Comparison of ENCODE assay signal across 29 cellular contexts in the genomic region with DNA sequence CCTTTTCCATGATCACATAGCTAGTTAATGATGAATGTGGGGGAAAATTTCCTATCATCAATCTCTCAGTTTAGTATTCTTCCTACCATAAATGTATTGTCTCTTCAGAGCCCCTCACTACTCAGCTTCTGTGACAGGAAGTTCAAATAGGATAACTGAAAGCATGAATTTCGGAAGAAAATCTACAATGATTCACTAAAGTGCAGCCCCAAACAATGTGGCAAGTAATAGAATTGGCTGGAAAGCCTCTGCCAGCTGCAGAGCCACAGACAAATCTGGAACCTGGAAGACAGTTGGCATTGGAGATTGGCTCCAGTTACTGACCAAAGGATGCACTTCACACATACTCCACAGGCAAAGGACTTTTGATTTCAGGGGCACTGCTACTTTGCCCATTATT. TPM values are rescaled to one million over a fixed set of nuclear protein-coding genes. Genes with fewer than 3 reads are reported as not detected.
DNase-seq lines count a peak whose midpoint lies in the region; ATAC-seq and TF ChIP-seq lines count a peak whose summit lies in the region.
"Had no signal": no experiment of that assay in that cellular context is flagged by ENCODE, and none has a peak within 500 bp of the region (broad histone marks: within the 10 kb centered on the region; RNA-seq: fewer than 3 reads in every experiment).

No MANE protein-coding gene starts in this region.

- no peak for TF ChIP-seq RAD21 in SK-N-SH (IDR thresholded peaks at IDR 0.05; ENCODE audit: low read length)

- H3K9me2 ChIP-seq in SK-N-SH (no peaks in the 10 kb centered on the region), GM23338 (ENCODE audit: insufficient read depth) (no peaks in the 10 kb centered on the region)

- no peaks in the 10 kb centered on the region for H3K4me1 ChIP-seq in SK-N-SH (ENCODE audit: control insufficient read depth in 1 of 2, insufficient read depth in 2 of 2, low read depth in 1 of 2, low read length in 1 of 2)
- H3K4me1 ChIP-seq in HAP-1: peaks cover 5% of the 10 kb centered on the region
- H3K4me1 ChIP-seq in GM23338 (ENCODE audit: insufficient read depth): peaks cover 3% of the 10 kb centered on the region
- H3K4me1 ChIP-seq: Peyer's patch, SJCRH30, spleen, upper lobe of left lung had no signal

- in situ Hi-C loops in brain microvascular endothelial cell (cut with HindIII; ENCODE audit: low pct_ligation_motif_present, low sequenced_read_pairs) (no loop called here), HAP-1 (cut with MboI; ENCODE audit: low sequenced_read_pairs) (no loop called here)

- no peak overlapping the region for H3K4me3 ChIP-seq in SK-N-SH (ENCODE audit: low read depth in 2 of 2, low read length in 1 of 2)
- H3K4me3 ChIP-seq in brain microvascular endothelial cell (ENCODE audit: low read depth, low read length): no peak overlapping the region
- H3K4me3 ChIP-seq in HAP-1: no peak overlapping the region
- no peak overlapping the region for H3K4me3 ChIP-seq in GM23338
- H3K4me3 ChIP-seq: ovary, Peyer's patch, SJCRH30, spleen, upper lobe of left lung had no signal

- 11% methylated on average over 1 of the region's 1 CpG for WGBS in SK-N-SH (ENCODE audit: low lambda C conversion rate)

- H3K27me3 ChIP-seq in SK-N-SH (ENCODE audit: insufficient read depth) (no peaks in the 10 kb centered on the region), brain microvascular endothelial cell (replicated peaks) (no peaks in the 10 kb centered on the region), HAP-1 (ENCODE audit: low read depth) (no peaks in the 10 kb centered on the region), GM23338 (ENCODE audit: insufficient read depth) (no peaks in the 10 kb centered on the region)
- H3K27me3 ChIP-seq: ovary, Peyer's patch, SJCRH30, spleen, upper lobe of left lung had no signal

- H3K79me2 ChIP-seq in SK-N-SH (ENCODE audit: insufficient read depth): no peaks in the 10 kb centered on the region
- H3K79me2 ChIP-seq in GM23338 (replicated peaks; ENCODE audit: insufficient read depth): no peaks in the 10 kb centered on the region

- no peaks in the 10 kb centered on the region for H3K36me3 Mint-ChIP-seq in GM23338 (ENCODE audit: low read depth)
- H3K36me3 Mint-ChIP-seq: CD4-positive, alpha-beta memory T cell had no signal

- no peak overlapping the region; the same call in 1 of the 2 replicates for H3K9ac ChIP-seq in SK-N-SH

- H3K4me3 Mint-ChIP-seq in GM23338: no peak overlapping the region
- H3K4me3 Mint-ChIP-seq: CD4-positive, alpha-beta memory T cell; nephron had no signal

- H3F3A ChIP-seq in SK-N-SH (replicated peaks; ENCODE audit: insufficient read depth) (peaks cover 10% of the 10 kb centered on the region), GM23338 (replicated peaks; ENCODE audit: low read depth) (no peaks in the 10 kb centered on the region)

- CTCF ChIA-PET in SK-N-SH (lab: Yijun Ruan, JAX): interaction anchor here (0.6 to 1.1 kb wide), 2 partner anchors 514 to 647 kb away, joined by 3 read pairs; a partner anchor contains a TSS

- no peaks in the 10 kb centered on the region for H3K9me3 Mint-ChIP-seq in GM23338
- H3K9me3 Mint-ChIP-seq: CD4-positive, alpha-beta memory T cell; nephron had no signal

- no peak overlapping the region for H3K27ac Mint-ChIP-seq in GM23338
- H3K27ac Mint-ChIP-seq: CD4-positive, alpha-beta memory T cell; nephron had no signal

- peak overlapping the region; percentile 17; the same call in 1 of the 2 replicates for H3K4me2 ChIP-seq in SK-N-SH
- H3K4me2 ChIP-seq in GM23338: no peak overlapping the region

- H4K20me1 ChIP-seq in SK-N-SH (ENCODE audit: insufficient read depth) (no peaks in the 10 kb centered on the region), GM23338 (replicated peaks; ENCODE audit: insufficient read depth) (no peaks in the 10 kb centered on the region)

- H2AFZ ChIP-seq in SK-N-SH (ENCODE audit: low read depth): 0 out of 2 replicates have a peak overlapping the region, but pooled peaks have one; percentile 0
- H2AFZ ChIP-seq in GM23338: no peak overlapping the region

- no peak for TF ChIP-seq EP300 in SK-N-SH (IDR thresholded peaks at IDR 0.05; ENCODE audit: borderline replicate concordance in 1 of 2, low read depth in 1 of 2, low read length in 1 of 2)

- no peak for TF ChIP-seq CTCF in SK-N-SH (IDR thresholded peaks at IDR 0.05)
- TF ChIP-seq CTCF in brain microvascular endothelial cell (IDR thresholded peaks at IDR 0.05; ENCODE audit: low read depth, low read length, missing control alignments): no peak
- no peak for TF ChIP-seq CTCF in GM23338 (conservative IDR thresholded peaks at IDR 0.05; ENCODE audit: low read depth in 2 of 2)

- H3K36me3 ChIP-seq in SK-N-SH (replicated peaks in 1 of 2; ENCODE audit: control insufficient read depth in 1 of 2, insufficient read depth in 2 of 2, low read length in 1 of 2) (no peaks in the 10 kb centered on the region), brain microvascular endothelial cell (replicated peaks) (no peaks in the 10 kb centered on the region), HAP-1 (replicated peaks) (no peaks in the 10 kb centered on the region), GM23338 (ENCODE audit: insufficient read depth) (no peaks in the 10 kb centered on the region)
- H3K36me3 ChIP-seq: ovary, Peyer's patch, SJCRH30, spleen, upper lobe of left lung had no signal

- H3K27me3 Mint-ChIP-seq in GM23338 (ENCODE audit: insufficient read depth, low read depth, poor library complexity): peaks cover 2% of the 10 kb centered on the region

- H3K9me3 ChIP-seq in SK-N-SH: no peaks in the 10 kb centered on the region
- no peaks in the 10 kb centered on the region for H3K9me3 ChIP-seq in HAP-1
- H3K9me3 ChIP-seq: ovary, Peyer's patch, SJCRH30, spleen, upper lobe of left lung had no signal

- DNase-seq in SK-N-SH (no peak), brain microvascular endothelial cell (no peak), HAP-1 (ENCODE audit: low spot score in 2 of 2) (no peak), GM23338 (ENCODE audit: low spot score) (no peak), SHP77 (lab: John Stamatoyannopoulos, UW) (no peak)
- DNase-seq in stimulated activated CD4-positive, alpha-beta T cell treated with anti-CD3 and anti-CD28 coated beads, Interleukin-4, amount 100 ng/mL, for 24 hours: peak; percentile 15
- DNase-seq in stimulated activated CD4-positive, alpha-beta T cell treated with anti-CD3 and anti-CD28 coated beads, Interleukin-2, amount 100 ng/mL, for 24 hours: no peak
- DNase-seq: activated effector memory CD4-positive, alpha-beta T cell treated with Interleukin-2 at 50 U/mL for 16 hours; AML-193; amygdala; caudate nucleus; CD4-positive, alpha-beta memory T cell; GF-D8; GOT3; kidney; NCI-H1092 treated with DMSO at 0.1 percent for 48 hours; NCI-H187 treated with DMSO at 0.1 percent for 48 hours; NCI-H526; ovary; Peyer's patch; retina; SJCRH30; spleen; upper lobe of left lung had no signal

- H3K4me1 Mint-ChIP-seq in GM23338: peaks cover 9% of the 10 kb centered on the region
- H3K4me1 Mint-ChIP-seq: CD4-positive, alpha-beta memory T cell; nephron had no signal

- ATAC-seq in SK-N-SH treated with all-trans-retinoic acid at 6 μM for 48 hours (no peak), GM23338 (no peak)
- ATAC-seq: HepG2 had no signal

- H3K27ac ChIP-seq in SK-N-SH (ENCODE audit: low read depth in 2 of 2, low read length in 1 of 2) (peak overlapping the region in 1 of 2 experiments; percentile 77; a peak in 2 of 4 replicates), brain microvascular endothelial cell (peak overlapping the region; percentile 3), GM23338 (ENCODE audit: low read depth) (no peak overlapping the region)
- H3K27ac ChIP-seq: HL-60, ovary, Peyer's patch, SJCRH30, spleen, upper lobe of left lung had no signal

- POLR2A ChIA-PET in SK-N-SH (lab: Yijun Ruan, JAX): no interaction called here

TF ChIP-seq in SK-N-SH, 30 proteins besides CTCF, POLR2A, EP300 and RAD21 (continues in another document):
- TF ChIP-seq, protein P1, sequence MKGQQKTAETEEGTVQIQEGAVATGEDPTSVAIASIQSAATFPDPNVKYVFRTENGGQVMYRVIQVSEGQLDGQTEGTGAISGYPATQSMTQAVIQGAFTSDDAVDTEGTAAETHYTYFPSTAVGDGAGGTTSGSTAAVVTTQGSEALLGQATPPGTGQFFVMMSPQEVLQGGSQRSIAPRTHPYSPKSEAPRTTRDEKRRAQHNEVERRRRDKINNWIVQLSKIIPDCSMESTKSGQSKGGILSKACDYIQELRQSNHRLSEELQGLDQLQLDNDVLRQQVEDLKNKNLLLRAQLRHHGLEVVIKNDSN (IDR thresholded peaks at IDR 0.05; ENCODE audit: borderline replicate concordance, low read depth): no peak
- TF ChIP-seq NFIC (IDR thresholded peaks at IDR 0.05; ENCODE audit: borderline replicate concordance): no peak
- no peak for TF ChIP-seq GATA2 (CRISPR knock-in tag; IDR thresholded peaks at IDR 0.05)
- TF ChIP-seq NRF1 (IDR thresholded peaks at IDR 0.05; ENCODE audit: low read depth, low read length): no peak

TF ChIP-seq in SK-N-SH treated with all-trans-retinoic acid at 6 μM for 48 hours, 23 proteins besides CTCF, POLR2A, EP300 and RAD21 (continues in another document):
- TF ChIP-seq ESRRG (CRISPR knock-in tag; IDR thresholded peaks at IDR 0.05) (no peak), TOX (CRISPR knock-in tag; IDR thresholded peaks at IDR 0.05; ENCODE audit: borderline replicate concordance) (no peak)

TF ChIP-seq in GM23338, 12 proteins besides CTCF, POLR2A, EP300 and RAD21 (continues in another document):
- no peak for TF ChIP-seq JUNB (IDR thresholded peaks at IDR 0.05; ENCODE audit: unreplicated experiment)

RNA-seq across cellular contexts. Expression of a gene that starts 35.2 kb away (rescaled TPM):
- polyA plus RNA-seq in SK-N-SH (2012; rRNA removed): 0.89 and 2.4 TPM in 2 replicates
- polyA plus RNA-seq in SK-N-SH (2012; cell fraction: cytosol; rRNA removed): 1.5 and 2.1 TPM in 2 replicates
- polyA plus RNA-seq in SK-N-SH (2012; cell fraction: nucleus; rRNA removed): 1.3 and 2.8 TPM in 2 replicates
- 1.9 and 3.0 TPM in 2 replicates for total RNA-seq in GM23338 (2014; rRNA removed; shearing (Covaris generic))
- polyA plus RNA-seq in GM23338 (2016; fragmentation: Nextera tagmentation; extraction: Ambion mirVana): 0.61 and 1.4 TPM in 2 replicates
- total RNA-seq: CD4-positive, alpha-beta memory T cell; subcutaneous adipose tissue had no signal
- polyA plus RNA-seq: CD4-positive, alpha-beta memory T cell had no signal
